In the genomic region with DNA sequence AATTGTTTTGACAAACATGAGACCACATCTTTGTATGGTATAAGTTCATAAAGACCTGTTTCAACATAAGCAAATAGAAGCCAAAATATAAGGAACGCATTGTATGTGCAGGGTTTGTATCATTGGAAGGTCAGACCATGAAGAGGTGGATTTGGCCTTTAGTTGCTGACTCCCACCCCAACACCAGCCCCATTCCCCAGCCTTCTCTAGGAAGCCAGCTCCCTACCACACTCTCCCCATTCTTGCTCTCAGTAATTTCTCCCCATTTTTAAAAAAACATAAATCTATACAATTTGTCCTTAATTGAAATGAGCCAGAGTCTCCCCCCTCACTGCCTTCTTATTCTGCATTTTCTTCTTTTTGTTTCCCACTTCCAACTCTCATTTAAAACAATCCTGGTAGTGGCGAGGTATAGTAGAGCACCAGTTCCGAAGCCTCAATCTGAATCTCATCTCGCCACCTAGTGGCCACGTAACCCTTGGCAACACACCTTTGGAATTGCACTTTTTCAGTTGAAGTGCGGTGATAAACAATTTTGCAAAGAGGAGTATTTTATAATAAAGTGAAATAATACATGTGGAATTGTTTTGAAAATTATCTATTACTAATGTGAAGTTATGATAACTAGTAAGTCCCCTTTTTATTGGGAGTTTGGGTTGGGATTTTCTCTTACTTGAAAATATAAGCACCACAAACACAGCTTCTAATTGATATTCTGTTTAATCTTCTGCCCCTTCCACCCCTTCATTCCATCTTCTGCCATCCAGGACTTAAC, we compare ENCODE assay signal across 8 cellular contexts.
DNase-seq lines count a peak whose midpoint lies in the region; ATAC-seq and TF ChIP-seq lines count a peak whose summit lies in the region.

No MANE protein-coding gene starts in this region.

- TF ChIP-seq POLR2A in esophagus muscularis mucosa (IDR thresholded peaks at IDR 0.05; ENCODE audit: low read depth) (no peak), upper lobe of left lung (IDR thresholded peaks at IDR 0.05) (no peak)

- peaks cover 9% of the 10 kb centered on the region for H3K9me3 Mint-ChIP-seq in neural crest cell

- intact Hi-C loops in esophagus muscularis mucosa (cut with DNase I) = loop anchor here (5.0 kb wide), 1 partner anchor 1091 kb away; no protein-coding TSS in a partner anchor

- H3K36me3 Mint-ChIP-seq in neural crest cell (ENCODE audit: low read depth) = no peaks in the 10 kb centered on the region

- H3K36me3 ChIP-seq in esophagus muscularis mucosa (no peaks in the 10 kb centered on the region), upper lobe of left lung (no peaks in the 10 kb centered on the region)

- H3K27me3 ChIP-seq in esophagus muscularis mucosa (no peaks in the 10 kb centered on the region), upper lobe of left lung (no peaks in the 10 kb centered on the region)

- TF ChIP-seq CTCF in esophagus muscularis mucosa (IDR thresholded peaks at IDR 0.05) = peak; percentile 54 to 65 (median 60)
- TF ChIP-seq CTCF in neural crest cell (conservative IDR thresholded peaks at IDR 0.05) = peak; percentile 75
- peak; percentile 29 to 57 (median 54) for TF ChIP-seq CTCF in upper lobe of left lung (IDR thresholded peaks at IDR 0.05)

- ATAC-seq in HG02852 (IDR thresholded peaks at IDR 0.05; ENCODE audit: unreplicated experiment) = peak; percentile 71
- no peak for ATAC-seq in upper lobe of left lung (ENCODE audit: low FRiP score in 2 of 2)

- no peak overlapping the region for H3K4me3 Mint-ChIP-seq in neural crest cell

- DNase-seq in NCI-H510A treated with DMSO at 0.1 percent for 48 hours (lab: John Stamatoyannopoulos, UW) = peak; percentile 4
- DNase-seq in NCI-H510A (lab: John Stamatoyannopoulos, UW) = no peak
- peak; percentile 58 for DNase-seq in NCI-H69 (lab: John Stamatoyannopoulos, UW)
- DNase-seq in activated CD8-positive, alpha-beta memory T cell treated with anti-CD3 and anti-CD28 coated beads, Interleukin-2, amount 50 U/mL, for 4 hours = peak; percentile 58
- DNase-seq in esophagus muscularis mucosa (ENCODE audit: extremely low spot score) = no peak
- DNase-seq in neural crest cell (ENCODE audit: low read depth, low spot score) = peak; percentile 35
- DNase-seq in upper lobe of left lung = peak in 1 of 2 donors; percentile 42

- TF ChIP-seq EP300 in esophagus muscularis mucosa (IDR thresholded peaks at IDR 0.05) = no peak
- TF ChIP-seq EP300 in upper lobe of left lung (IDR thresholded peaks at IDR 0.05) = no peak

- peaks cover 12% of the 10 kb centered on the region for H3K4me1 Mint-ChIP-seq in neural crest cell

- H3K4me3 ChIP-seq in esophagus muscularis mucosa (no peak overlapping the region), upper lobe of left lung (no peak overlapping the region)

- H3K27ac ChIP-seq in esophagus muscularis mucosa (replicated peaks in 1 of 4) (no peak overlapping the region), upper lobe of left lung (no peak overlapping the region)

- no peaks in the 10 kb centered on the region for H3K27me3 Mint-ChIP-seq in neural crest cell (ENCODE audit: low read depth)

- 17% methylated on average over 6 of the region's 6 CpGs for whole genome bisulfite sequencing in esophagus muscularis mucosa
- 17 to 18% methylated on average over 6 of the region's 6 CpGs for WGBS in upper lobe of left lung, 2 donors

- no peak overlapping the region for H3K27ac Mint-ChIP-seq in neural crest cell (ENCODE audit: unreplicated experiment)

- H3K9me3 ChIP-seq in esophagus muscularis mucosa = no peaks in the 10 kb centered on the region
- no peaks in the 10 kb centered on the region for H3K9me3 ChIP-seq in upper lobe of left lung

- H3K4me1 ChIP-seq in esophagus muscularis mucosa (no peaks in the 10 kb centered on the region), upper lobe of left lung (no peaks in the 10 kb centered on the region)

Comparison
In these comparisons a context has a peak if more than half of its experiments do, and no peak if none do; other contexts are left out.
1. DNase-seq: peak in NCI-H510A treated with DMSO at 0.1 percent for 48 hours (single experiment), NCI-H69 (single experiment), activated CD8-positive, alpha-beta memory T cell treated with anti-CD3 and anti-CD28 coated beads, Interleukin-2, amount 50 U/mL, for 4 hours (single experiment) and neural crest cell (single experiment); none in NCI-H510A (single experiment) and esophagus muscularis mucosa (single experiment).
2. Peak in every context shown above with its lines, with median percentiles within 50 percentile points of each other: CTCF ChIP-seq.